8 cellular contexts compared by ENCODE assay signal in the genomic region with DNA sequence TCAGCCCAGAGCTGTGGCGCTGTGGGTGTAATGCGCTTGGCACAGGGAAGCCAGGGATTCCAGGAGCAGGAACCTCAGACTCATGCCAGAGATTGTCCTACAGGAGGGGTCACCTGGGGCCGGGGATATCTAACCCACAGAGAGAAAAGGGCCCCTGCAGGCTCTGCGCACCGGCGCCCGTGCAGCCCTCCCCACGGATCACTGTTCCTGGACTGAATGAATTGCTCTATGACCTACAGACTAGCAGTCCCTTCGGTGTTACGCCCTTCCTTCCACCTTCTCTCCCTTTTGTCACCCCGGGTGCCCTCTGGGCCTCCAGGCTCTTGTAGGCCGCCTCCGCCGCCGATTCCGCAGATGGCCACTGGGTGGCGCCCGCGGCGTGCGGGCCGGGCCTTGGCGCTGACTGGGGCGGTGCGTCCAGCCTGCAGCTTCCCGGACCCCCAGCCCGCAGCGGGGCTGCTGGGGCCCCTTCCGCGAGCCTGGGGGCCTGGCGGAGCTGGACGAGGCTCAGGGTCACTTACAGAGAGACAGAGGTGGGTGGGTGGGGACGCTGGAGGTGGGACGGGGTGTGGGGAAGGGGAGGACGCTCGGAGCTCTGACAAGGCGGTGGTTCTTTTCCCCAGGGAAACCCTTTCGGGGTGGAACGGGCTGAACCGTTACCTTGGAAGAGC.
A peak's percentile ranks its signal among the peaks of the same experiment; 100 is the strongest.
DNase-seq lines count a peak whose midpoint lies in the region; TF ChIP-seq lines count a peak whose summit lies in the region.

No MANE protein-coding gene starts in this region.

- H3K79me1 ChIP-seq in H9 (ENCODE audit: insufficient read depth, low read depth, low read length, poor library complexity, severe bottlenecking), result no peaks in the 10 kb centered on the region

- H3K56ac ChIP-seq in H9 (ENCODE audit: insufficient read length, low read depth, low read length), result no peak overlapping the region

- peak; percentile 52 for DNase-seq in EH (ENCODE audit: low read depth)
- DNase-seq in H9, result peak; percentile 88
- DNase-seq in NCI-H2196 (lab: John Stamatoyannopoulos, UW; ENCODE audit: unreplicated experiment), result peak; percentile 60
- DNase-seq in activated CD4-positive, alpha-beta T cell treated with anti-CD3 and anti-CD28 coated beads for 48 hours, result peak; percentile 84
- DNase-seq in dermis blood vessel endothelial cell, result peak; percentile 76
- peak; percentile 54 to 69 for DNase-seq in lung microvascular endothelial cell (ENCODE audit: low read depth in 2 of 2)
- DNase-seq in stimulated activated CD8-positive, alpha-beta memory T cell treated with anti-CD3 and anti-CD28 coated beads, Interleukin-12 subunit alpha, Interleukin-12 subunit beta, amount 100 ng/mL, for 1 hour (ENCODE audit: low read depth), result peak; percentile 42
- DNase-seq in MV-4-11 (lab: John Stamatoyannopoulos, UW), result no peak

- no peak overlapping the region for H2BK20ac ChIP-seq in H9 (ENCODE audit: low read depth, low read length, poor library complexity, severe bottlenecking)

- no peak overlapping the region for H4K5ac ChIP-seq in H9 (ENCODE audit: insufficient read length, low read depth, low read length)

- no peak overlapping the region for H2BK120ac ChIP-seq in H9 (ENCODE audit: low read depth, low read length, poor library complexity, severe bottlenecking)

- H3K27ac ChIP-seq in H9 (ENCODE audit: insufficient read length, low read depth, low read length), result no peak overlapping the region

- H2BK15ac ChIP-seq in H9 (ENCODE audit: low read depth, low read length), result no peak overlapping the region

- no peak overlapping the region for H3K14ac ChIP-seq in H9 (ENCODE audit: insufficient read depth, low read length)

- H4K20me1 ChIP-seq in H9 (ENCODE audit: control insufficient read depth, insufficient read depth, insufficient read length), result no peaks in the 10 kb centered on the region

- no peak overlapping the region for H3K23ac ChIP-seq in H9 (ENCODE audit: insufficient read length, low read depth, low read length)

- no peaks in the 10 kb centered on the region for H3K79me2 ChIP-seq in H9 (ENCODE audit: insufficient read depth, low read length)

- WGBS in H9 (ENCODE audit: extremely low coverage, insufficient read length, low lambda C conversion rate), result no CpG with 5 or more reads among the region's 40 CpGs

- peaks cover 11 to 12% of the 10 kb centered on the region in 2 experiments; a peak in 3 of 4 replicates for H3K4me1 Mint-ChIP-seq in H9

- no peak overlapping the region for H2BK5ac ChIP-seq in H9 (ENCODE audit: insufficient read length, low read length)

- no peak overlapping the region for H3K27ac Mint-ChIP-seq in H9

- H3K4me1 ChIP-seq in H9 (ENCODE audit: insufficient read depth, low read length), result no peaks in the 10 kb centered on the region

- H4K91ac ChIP-seq in H9 (ENCODE audit: insufficient read length, low read depth, low read length), result no peak overlapping the region

- H3K18ac ChIP-seq in H9 (ENCODE audit: insufficient read length, low read depth, low read length), result no peak overlapping the region

- H3K4me2 ChIP-seq in H9 (ENCODE audit: insufficient read depth, insufficient read length, low read length), result peak overlapping the region; percentile 19

- H3K9ac ChIP-seq in H9 (ENCODE audit: extremely low read depth, insufficient read length, low read length), result no peak overlapping the region

- no peak overlapping the region for H2AFZ ChIP-seq in H9 (ENCODE audit: low read length)

- peak; percentile 99 for TF ChIP-seq CTCF in H9 (conservative IDR thresholded peaks at IDR 0.05)

- H3T11ph ChIP-seq in H9 (ENCODE audit: low read length), result no peak overlapping the region

- H2BK12ac ChIP-seq in H9 (ENCODE audit: insufficient read length, low read depth, low read length), result no peak overlapping the region

- peaks cover 6 to 8% of the 10 kb centered on the region in 2 experiments for H3K9me3 Mint-ChIP-seq in H9

- H3K4ac ChIP-seq in H9 (ENCODE audit: low read depth, low read length), result no peak overlapping the region

- no peaks in the 10 kb centered on the region for H3K27me3 ChIP-seq in H9 (ENCODE audit: insufficient read depth, low read length)

- H2AK5ac ChIP-seq in H9 (ENCODE audit: insufficient read length, low read length), result no peak overlapping the region

- no peaks in the 10 kb centered on the region for H3K9me3 ChIP-seq in H9 (ENCODE audit: control insufficient read depth, low read depth, low read length)

- no peak overlapping the region for H4K8ac ChIP-seq in H9 (replicated peaks; ENCODE audit: insufficient read length, low read depth, low read length)

- H3K4me3 Mint-ChIP-seq in H9, result peak overlapping the region; percentile 52 to 76; a peak in 4 of 5 replicates

- H3K36me3 Mint-ChIP-seq in H9 (ENCODE audit: insufficient read depth in 1 of 3, low read depth in 3 of 3), result peaks cover 0 to 7% (median 2%) of the 10 kb centered on the region in 3 experiments; a peak in 2 of 7 replicates

- H3K23me2 ChIP-seq in H9 (ENCODE audit: insufficient read length, low read depth, low read length, poor library complexity, severe bottlenecking), result no peaks in the 10 kb centered on the region

- peaks cover 57% of the 10 kb centered on the region for H3K27me3 Mint-ChIP-seq in H9 (ENCODE audit: low read depth)
